Comparison of ENCODE assay signal across 8 cellular contexts in genomic region chr19:4233282-4233853, GRCh38. TPM values are rescaled to one million over a fixed set of nuclear protein-coding genes. Genes with fewer than 3 reads are reported as not detected.
DNase-seq lines count a peak whose midpoint lies in the region; ATAC-seq lines count a peak whose summit lies in the region.

No MANE protein-coding gene starts in this region.

- H3K36me3 Mint-ChIP-seq in activated naive CD8-positive, alpha-beta T cell treated with anti-CD3 and anti-CD28 coated beads for 36 hours = no peaks in the 10 kb centered on the region

- no peak overlapping the region for H3K27ac Mint-ChIP-seq in activated naive CD8-positive, alpha-beta T cell treated with anti-CD3 and anti-CD28 coated beads for 36 hours

- no peaks in the 10 kb centered on the region for H3K9me3 Mint-ChIP-seq in activated naive CD8-positive, alpha-beta T cell treated with anti-CD3 and anti-CD28 coated beads for 36 hours

- H3K4me3 Mint-ChIP-seq in activated naive CD8-positive, alpha-beta T cell treated with anti-CD3 and anti-CD28 coated beads for 36 hours = no peak overlapping the region

- peaks cover 11% of the 10 kb centered on the region for H3K4me1 Mint-ChIP-seq in activated naive CD8-positive, alpha-beta T cell treated with anti-CD3 and anti-CD28 coated beads for 36 hours

- no peak for ATAC-seq in HG03108 (IDR thresholded peaks at IDR 0.05; ENCODE audit: unreplicated experiment)

- DNase-seq in SKM-1 (lab: John Stamatoyannopoulos, UW; ENCODE audit: unreplicated experiment) (peak; percentile 11), SKM-1 treated with dmso at 0.1 percent for 144 hours (lab: John Stamatoyannopoulos, UW; ENCODE audit: unreplicated experiment) (no peak), T follicular helper cell (ENCODE audit: low read depth) (peak; percentile 48), iris pigment epithelial cell (ENCODE audit: low read depth) (peak; percentile 14), KG1 (lab: John Stamatoyannopoulos, UW) (no peak)
- DNase-seq in activated naive CD8-positive, alpha-beta T cell treated with anti-CD3 and anti-CD28 coated beads for 36 hours = peak; percentile 80
- DNase-seq in stimulated activated CD4-positive, alpha-beta T cell treated with anti-CD3 and anti-CD28 coated beads, Interleukin-4, amount 100 ng/mL, for 24 hours = peak; percentile 74

- peaks cover 23% of the 10 kb centered on the region for H3K27me3 Mint-ChIP-seq in activated naive CD8-positive, alpha-beta T cell treated with anti-CD3 and anti-CD28 coated beads for 36 hours

RNA-seq across cellular contexts. Expression of gene EBI3, which starts 4.0 kb away (rescaled TPM):
- total RNA-seq in activated naive CD8-positive, alpha-beta T cell treated with anti-CD3 and anti-CD28 coated beads for 36 hours = 1 to 10 TPM; 6.7 to 8.6 TPM

RNA-seq across cellular contexts. Expression of gene YJU2, which starts 13.5 kb away (rescaled TPM):
- total RNA-seq in activated naive CD8-positive, alpha-beta T cell treated with anti-CD3 and anti-CD28 coated beads for 36 hours = 10 to 100 TPM; 37.6 to 38.5 TPM

RNA-seq across cellular contexts. Expression of gene SHD, which starts 45.7 kb away (rescaled TPM):
- not detected for total RNA-seq in activated naive CD8-positive, alpha-beta T cell treated with anti-CD3 and anti-CD28 coated beads for 36 hours

RNA-seq across cellular contexts. Expression of gene ANKRD24, which starts 50.9 kb away (rescaled TPM):
- total RNA-seq in activated naive CD8-positive, alpha-beta T cell treated with anti-CD3 and anti-CD28 coated beads for 36 hours = 1 to 10 TPM; 1.6 TPM

RNA-seq across cellular contexts. Expression of gene SIRT6, which starts 51.0 kb away (rescaled TPM):
- total RNA-seq in activated naive CD8-positive, alpha-beta T cell treated with anti-CD3 and anti-CD28 coated beads for 36 hours = 10 to 100 TPM; 27.1 to 27.2 TPM

Comparison
In these comparisons a context has a peak if more than half of its experiments do, and no peak if none do; other contexts are left out.
1. DNase-seq: peak in SKM-1 (single experiment), T follicular helper cell (single experiment), activated naive CD8-positive, alpha-beta T cell treated with anti-CD3 and anti-CD28 coated beads for 36 hours (single experiment), iris pigment epithelial cell (single experiment) and stimulated activated CD4-positive, alpha-beta T cell treated with anti-CD3 and anti-CD28 coated beads, Interleukin-4, amount 100 ng/mL, for 24 hours (single experiment); none in SKM-1 treated with dmso at 0.1 percent for 144 hours (single experiment) and KG1 (single experiment).